In the genomic region with DNA sequence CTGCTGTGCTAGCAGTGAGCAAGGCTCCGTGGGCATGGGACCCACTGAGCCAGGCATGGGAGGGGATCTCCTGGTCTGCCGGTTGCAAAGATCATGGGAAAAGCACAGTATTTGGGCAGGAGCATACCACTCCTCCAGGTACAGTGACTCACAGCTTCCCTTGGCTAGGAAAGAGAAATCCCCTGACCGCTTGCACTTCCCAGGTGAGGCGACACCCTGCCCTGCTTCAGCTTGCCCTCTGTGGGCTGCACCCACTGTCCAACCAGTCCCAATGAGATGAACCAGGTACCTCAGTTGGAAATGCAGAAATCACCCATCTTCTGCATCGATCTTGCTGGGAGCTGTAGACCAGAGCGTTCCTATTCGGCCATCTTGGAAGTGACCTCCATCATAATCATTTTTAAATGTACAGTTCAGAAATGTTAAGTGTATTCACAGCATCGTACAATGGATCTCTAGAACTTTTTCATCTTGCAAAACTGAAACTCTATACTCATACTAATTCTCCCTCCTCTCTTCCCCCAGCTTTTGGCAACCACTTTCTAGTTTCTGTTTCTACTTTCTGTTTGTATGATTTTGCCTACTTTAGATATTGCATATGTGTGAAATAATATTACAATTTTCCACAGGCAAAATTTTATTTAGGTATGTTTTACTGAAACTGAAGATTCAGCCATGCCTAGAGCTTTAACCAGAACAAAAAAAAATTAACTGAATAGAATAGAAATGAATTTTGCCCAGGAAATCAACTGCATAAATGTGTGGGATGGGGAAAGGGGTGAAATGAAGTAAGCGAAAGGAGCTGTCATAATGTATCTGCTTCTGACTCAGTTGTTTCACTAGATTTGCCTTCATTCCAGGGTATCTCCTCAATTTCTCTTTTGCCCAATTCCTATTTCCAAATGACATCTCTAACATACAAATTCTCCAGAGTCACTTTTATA, we compare ENCODE assay signal across 11 cellular contexts.
DNase-seq lines count a peak whose midpoint lies in the region; ATAC-seq and TF ChIP-seq lines count a peak whose summit lies in the region.
"Had no signal": no experiment of that assay in that cellular context is flagged by ENCODE, and none has a peak within 500 bp of the region (broad histone marks: within the 10 kb centered on the region; RNA-seq: fewer than 3 reads in every experiment).

No MANE protein-coding gene starts in this region.

- H3K36me3 ChIP-seq in KMS-11 (ENCODE audit: insufficient read depth) (no peaks in the 10 kb centered on the region), uterus (no peaks in the 10 kb centered on the region), H7 (replicated peaks; ENCODE audit: control insufficient read depth, insufficient read depth, low read length) (no peaks in the 10 kb centered on the region)

- H3K4me2 ChIP-seq in KMS-11, result peak overlapping the region; percentile 28; the same call in 1 of the 2 replicates

- no peak for TF ChIP-seq POLR2A in uterus (IDR thresholded peaks at IDR 0.05)

- DNase-seq in uterus (no peak), H7 (no peak), iPS-NIHi11 (ENCODE audit: low spot score) (no peak), NK-92 (lab: John Stamatoyannopoulos, UW; ENCODE audit: unreplicated experiment) (no peak)
- DNase-seq: central memory CD4-positive, alpha-beta T cell; NCI-H187; stimulated activated CD4-positive, alpha-beta T cell treated with anti-CD3 and anti-CD28 coated beads, Interleukin-12 subunit alpha, Interleukin-12 subunit beta, amount 100 ng/mL, for 4 hours had no signal

- no peaks in the 10 kb centered on the region for H3K9me3 ChIP-seq in uterus

- H3K4me1 ChIP-seq in KMS-11 (ENCODE audit: low read depth, poor library complexity, severe bottlenecking), result peaks cover 30% of the 10 kb centered on the region
- no peaks in the 10 kb centered on the region for H3K4me1 ChIP-seq in uterus

- ATAC-seq in GM18519 (IDR thresholded peaks at IDR 0.05; ENCODE audit: low FRiP score, unreplicated experiment), result peak; percentile 97
- peak; percentile 91 for ATAC-seq in GM19467 (IDR thresholded peaks at IDR 0.05; ENCODE audit: unreplicated experiment)
- ATAC-seq in HG02970 (IDR thresholded peaks at IDR 0.05; ENCODE audit: low FRiP score, unreplicated experiment), result peak; percentile 75

- H3K9ac ChIP-seq in KMS-11, result no peak overlapping the region

- H3K27ac ChIP-seq in KMS-11 (no peak overlapping the region), uterus (no peak overlapping the region)

- intact Hi-C loops in uterus (cut with DNase I; ENCODE audit: low total_unique reads), result no loop called here

- no peaks in the 10 kb centered on the region for H4K20me1 ChIP-seq in KMS-11 (ENCODE audit: insufficient read depth)

- TF ChIP-seq CTCF in KMS-11 (conservative IDR thresholded peaks at IDR 0.05; ENCODE audit: low read depth, low read length), result no peak
- no peak for TF ChIP-seq CTCF in uterus (IDR thresholded peaks at IDR 0.05)

- no peak overlapping the region for H2AFZ ChIP-seq in KMS-11 (ENCODE audit: low read depth)

- no peak overlapping the region for H3K4me3 ChIP-seq in KMS-11 (IDR thresholded peaks at IDR 0.05; ENCODE audit: insufficient read depth, low read depth, low read length)
- no peak overlapping the region for H3K4me3 ChIP-seq in uterus
- no peak overlapping the region for H3K4me3 ChIP-seq in H7 (ENCODE audit: insufficient read depth, low read depth, low read length)

- H3K79me2 ChIP-seq in KMS-11 (ENCODE audit: insufficient read depth, low read depth), result no peaks in the 10 kb centered on the region

- H3K27me3 ChIP-seq in KMS-11 (ENCODE audit: insufficient read depth, low read depth) (no peaks in the 10 kb centered on the region), uterus (no peaks in the 10 kb centered on the region), H7 (ENCODE audit: control insufficient read depth, insufficient read depth, low read length) (no peaks in the 10 kb centered on the region)
